Comparison of ENCODE assay signal across 2 cellular contexts in the genomic region with DNA sequence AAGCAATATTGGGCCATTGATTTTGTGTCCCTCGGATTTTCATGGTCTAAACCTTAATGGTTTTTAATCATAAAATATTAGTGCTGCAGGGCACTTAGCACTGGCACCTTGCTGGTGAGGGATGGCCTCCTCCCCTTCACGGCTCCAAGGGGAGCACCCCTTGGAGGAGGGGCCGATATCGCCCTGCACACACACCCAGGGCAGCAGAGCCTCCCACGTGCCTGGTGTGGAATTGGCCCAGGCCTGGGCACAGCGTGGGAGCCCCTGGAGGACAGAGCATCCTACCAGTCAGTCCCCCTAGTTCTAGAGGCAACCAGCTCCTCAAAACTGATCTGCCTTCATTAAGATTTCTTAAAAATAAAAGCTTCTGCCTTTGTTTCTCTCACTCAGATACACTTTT.
TF ChIP-seq lines count a peak whose summit lies in the region.

No MANE protein-coding gene starts in this region.

TF ChIP-seq in H1, 55 proteins besides CTCF, POLR2A, EP300 and RAD21 (continued from another document):
- TF ChIP-seq POLR2AphosphoS5 (IDR thresholded peaks at IDR 0.05; ENCODE audit: low read depth, low read length) (no peak), HDAC2 (IDR thresholded peaks at IDR 0.05; ENCODE audit: borderline replicate concordance in 1 of 2, low read depth in 2 of 2, low read length in 2 of 2) (no peak), RFX5 (IDR thresholded peaks at IDR 0.05; ENCODE audit: borderline replicate concordance, low read depth, low read length) (no peak), SP4 (IDR thresholded peaks at IDR 0.05; ENCODE audit: low read length) (no peak), TAF1 (IDR thresholded peaks at IDR 0.05; ENCODE audit: low read depth, low read length) (no peak), CEBPB (IDR thresholded peaks at IDR 0.05; ENCODE audit: low read depth, low read length) (no peak), RNF2 (IDR thresholded peaks at IDR 0.05; ENCODE audit: borderline replicate concordance, low read depth, low read length, missing control alignments, poor library complexity, severe bottlenecking) (no peak), HDAC6 (IDR thresholded peaks at IDR 0.05; ENCODE audit: low read depth, low read length) (no peak), SIRT6 (IDR thresholded peaks at IDR 0.05; ENCODE audit: low read length) (no peak), TAF7 (optimal IDR thresholded peaks at IDR 0.05; ENCODE audit: borderline replicate concordance, low read depth, low read length) (no peak), CREB1 (IDR thresholded peaks at IDR 0.05) (no peak), POU5F1 (IDR thresholded peaks at IDR 0.05; ENCODE audit: low read depth, low read length) (no peak), FOSL1 (IDR thresholded peaks at IDR 0.05; ENCODE audit: insufficient read depth, low read depth, low read length) (no peak)
- TF ChIP-seq, protein P1, sequence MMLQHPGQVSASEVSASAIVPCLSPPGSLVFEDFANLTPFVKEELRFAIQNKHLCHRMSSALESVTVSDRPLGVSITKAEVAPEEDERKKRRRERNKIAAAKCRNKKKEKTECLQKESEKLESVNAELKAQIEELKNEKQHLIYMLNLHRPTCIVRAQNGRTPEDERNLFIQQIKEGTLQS (IDR thresholded peaks at IDR 0.05; ENCODE audit: insufficient read depth, low read depth, low read length), result no peak

TF ChIP-seq in neural cell, 6 proteins besides CTCF, POLR2A, EP300 and RAD21 (continued from another document):
- TF ChIP-seq, protein P2, sequence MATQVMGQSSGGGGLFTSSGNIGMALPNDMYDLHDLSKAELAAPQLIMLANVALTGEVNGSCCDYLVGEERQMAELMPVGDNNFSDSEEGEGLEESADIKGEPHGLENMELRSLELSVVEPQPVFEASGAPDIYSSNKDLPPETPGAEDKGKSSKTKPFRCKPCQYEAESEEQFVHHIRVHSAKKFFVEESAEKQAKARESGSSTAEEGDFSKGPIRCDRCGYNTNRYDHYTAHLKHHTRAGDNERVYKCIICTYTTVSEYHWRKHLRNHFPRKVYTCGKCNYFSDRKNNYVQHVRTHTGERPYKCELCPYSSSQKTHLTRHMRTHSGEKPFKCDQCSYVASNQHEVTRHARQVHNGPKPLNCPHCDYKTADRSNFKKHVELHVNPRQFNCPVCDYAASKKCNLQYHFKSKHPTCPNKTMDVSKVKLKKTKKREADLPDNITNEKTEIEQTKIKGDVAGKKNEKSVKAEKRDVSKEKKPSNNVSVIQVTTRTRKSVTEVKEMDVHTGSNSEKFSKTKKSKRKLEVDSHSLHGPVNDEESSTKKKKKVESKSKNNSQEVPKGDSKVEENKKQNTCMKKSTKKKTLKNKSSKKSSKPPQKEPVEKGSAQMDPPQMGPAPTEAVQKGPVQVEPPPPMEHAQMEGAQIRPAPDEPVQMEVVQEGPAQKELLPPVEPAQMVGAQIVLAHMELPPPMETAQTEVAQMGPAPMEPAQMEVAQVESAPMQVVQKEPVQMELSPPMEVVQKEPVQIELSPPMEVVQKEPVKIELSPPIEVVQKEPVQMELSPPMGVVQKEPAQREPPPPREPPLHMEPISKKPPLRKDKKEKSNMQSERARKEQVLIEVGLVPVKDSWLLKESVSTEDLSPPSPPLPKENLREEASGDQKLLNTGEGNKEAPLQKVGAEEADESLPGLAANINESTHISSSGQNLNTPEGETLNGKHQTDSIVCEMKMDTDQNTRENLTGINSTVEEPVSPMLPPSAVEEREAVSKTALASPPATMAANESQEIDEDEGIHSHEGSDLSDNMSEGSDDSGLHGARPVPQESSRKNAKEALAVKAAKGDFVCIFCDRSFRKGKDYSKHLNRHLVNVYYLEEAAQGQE (IDR thresholded peaks at IDR 0.05; ENCODE audit: borderline replicate concordance), result no peak
- no peak for TF ChIP-seq EZH2 (IDR thresholded peaks at IDR 0.05; ENCODE audit: borderline replicate concordance, insufficient read depth, low read length, poor library complexity, severe bottlenecking)
- no peak for TF ChIP-seq TAF1 (IDR thresholded peaks at IDR 0.05; ENCODE audit: low read depth)
